In genomic region chr7:50666124-50666496, GRCh38 we compare ENCODE assay signal across 14 cellular contexts.
A peak's percentile ranks its signal among the peaks of the same experiment; 100 is the strongest.
DNase-seq lines count a peak whose midpoint lies in the region; ATAC-seq and TF ChIP-seq lines count a peak whose summit lies in the region.
"Had no signal": no experiment of that assay in that cellular context is flagged by ENCODE, and none has a peak within 500 bp of the region (broad histone marks: within the 10 kb centered on the region; RNA-seq: fewer than 3 reads in every experiment).

No MANE protein-coding gene starts in this region.

- H3K9ac ChIP-seq in skeletal muscle tissue (ENCODE audit: low read depth in 1 of 3, low read length in 3 of 3) = no peak overlapping the region

- no peaks in the 10 kb centered on the region for H3K9me3 Mint-ChIP-seq in T-helper 2 cell treated with Interferon-gamma antibody and Interleukin-4, amounts not matched to agents 5 μg/mL and 100 μg/mL, for 36 hours

- TF ChIP-seq CTCF in heart right ventricle (IDR thresholded peaks at IDR 0.05) (no peak), C4-2B (conservative IDR thresholded peaks at IDR 0.05) (no peak), ascending aorta (IDR thresholded peaks at IDR 0.05) (no peak)

- peaks cover 0 to 10% (median 0%) of the 10 kb centered on the region in 11 donors for H3K9me3 ChIP-seq in heart right ventricle
- H3K9me3 ChIP-seq in ascending aorta = no peaks in the 10 kb centered on the region
- no peaks in the 10 kb centered on the region for H3K9me3 ChIP-seq in skeletal muscle tissue (ENCODE audit: control insufficient read depth in 3 of 3, low read length in 3 of 3)
- H3K9me3 ChIP-seq: SJCRH30 had no signal

- WGBS in heart right ventricle, 2 donors = 91% methylated on average over 11 of the region's 11 CpGs

- H3K4me3 ChIP-seq in heart right ventricle (no peak overlapping the region), ascending aorta (no peak overlapping the region), skeletal muscle tissue (ENCODE audit: low read length in 3 of 3) (no peak overlapping the region)
- H3K4me3 ChIP-seq: SJCRH30 had no signal

- H3K36me3 Mint-ChIP-seq in T-helper 2 cell treated with Interferon-gamma antibody and Interleukin-4, amounts not matched to agents 5 μg/mL and 100 μg/mL, for 36 hours (ENCODE audit: low read depth) = peaks cover 4% of the 10 kb centered on the region

- peaks cover 42% of the 10 kb centered on the region for H3K4me1 Mint-ChIP-seq in T-helper 2 cell treated with Interferon-gamma antibody and Interleukin-4, amounts not matched to agents 5 μg/mL and 100 μg/mL, for 36 hours (ENCODE audit: low read depth)

- DNase-seq in heart right ventricle = no peak
- no peak for DNase-seq in Right ventricle myocardium superior
- no peak for DNase-seq in ascending aorta (ENCODE audit: low spot score in 2 of 2)
- no peak for DNase-seq in T-helper 2 cell treated with Interferon-gamma antibody and Interleukin-4, amounts not matched to agents 5 μg/mL and 100 μg/mL, for 36 hours (ENCODE audit: low spot score)
- DNase-seq in SIG-M5 treated with dmso at 0.1 percent for 504 hours (lab: John Stamatoyannopoulos, UW; ENCODE audit: unreplicated experiment) = no peak
- DNase-seq in NOMO-1 treated with dmso at 0.1 percent for 144 hours (lab: John Stamatoyannopoulos, UW; ENCODE audit: unreplicated experiment) = no peak
- DNase-seq: COR-L47, NCI-H1048, NCI-H146, NCI-H2081, NCI-H524, SJCRH30 had no signal

- no peak overlapping the region for H3K4me3 Mint-ChIP-seq in T-helper 2 cell treated with Interferon-gamma antibody and Interleukin-4, amounts not matched to agents 5 μg/mL and 100 μg/mL, for 36 hours

- no peaks in the 10 kb centered on the region for H3K27me3 Mint-ChIP-seq in T-helper 2 cell treated with Interferon-gamma antibody and Interleukin-4, amounts not matched to agents 5 μg/mL and 100 μg/mL, for 36 hours (ENCODE audit: low read depth)

- H3K27ac Mint-ChIP-seq in T-helper 2 cell treated with Interferon-gamma antibody and Interleukin-4, amounts not matched to agents 5 μg/mL and 100 μg/mL, for 36 hours = no peak overlapping the region

- peaks cover 0 to 39% (median 7%) of the 10 kb centered on the region in 9 donors for H3K36me3 ChIP-seq in heart right ventricle
- peaks cover 4 to 12% of the 10 kb centered on the region in 2 donors for H3K36me3 ChIP-seq in ascending aorta
- peaks cover 0 to 8% (median 3%) of the 10 kb centered on the region in 3 donors for H3K36me3 ChIP-seq in skeletal muscle tissue (ENCODE audit: control insufficient read depth in 3 of 3, insufficient read depth in 3 of 3, low read length in 3 of 3)
- H3K36me3 ChIP-seq: SJCRH30 had no signal

- no peaks in the 10 kb centered on the region for H3K27me3 ChIP-seq in heart right ventricle
- H3K27me3 ChIP-seq in ascending aorta = no peaks in the 10 kb centered on the region
- no peaks in the 10 kb centered on the region for H3K27me3 ChIP-seq in skeletal muscle tissue (ENCODE audit: control insufficient read depth in 3 of 3, insufficient read depth in 3 of 3, low read length in 3 of 3)

- H3K27ac ChIP-seq in heart right ventricle (peak overlapping the region in 6 of 10 donors; percentile 3 to 81 (median 19)), C4-2B (peak overlapping the region; percentile 46; the same call in 1 of the 2 replicates), ascending aorta (peak overlapping the region; percentile 85 to 93), skeletal muscle tissue (ENCODE audit: low read depth, low read length) (peak overlapping the region; percentile 91)
- H3K27ac ChIP-seq: SJCRH30 had no signal

- H3K4me1 ChIP-seq in heart right ventricle (peaks cover 32 to 97% (median 89%) of the 10 kb centered on the region in 9 donors), ascending aorta (peaks cover 16 to 55% of the 10 kb centered on the region in 2 donors), skeletal muscle tissue (ENCODE audit: control insufficient read depth in 3 of 3, insufficient read depth in 3 of 3, low read length in 3 of 3) (peaks cover 74 to 93% (median 80%) of the 10 kb centered on the region in 3 donors)
- H3K4me1 ChIP-seq: SJCRH30 had no signal

- ATAC-seq in heart right ventricle = no peak
- no peak for ATAC-seq in Right ventricle myocardium superior (ENCODE audit: poor library complexity)

- intact Hi-C loops in heart right ventricle (cut with DNase I) (loop anchor here in 4 of 10 donors (5.0 kb wide), 3 partner anchors 34 to 44 kb away; no protein-coding TSS in a partner anchor), Right ventricle myocardium superior (cut with DNase I) (no loop called here), ascending aorta (cut with DNase I) (loop anchor here (5.0 kb wide), 1 partner anchor 46 kb away; no protein-coding TSS in a partner anchor)

Comparison
In these comparisons a context has a peak if more than half of its experiments do, and no peak if none do; other contexts are left out.
1. H3K27ac ChIP-seq: peak in every context shown above with its lines; median percentile 91 in skeletal muscle tissue; 89 in ascending aorta; 46 in C4-2B; 19 in heart right ventricle.